In the genomic region with DNA sequence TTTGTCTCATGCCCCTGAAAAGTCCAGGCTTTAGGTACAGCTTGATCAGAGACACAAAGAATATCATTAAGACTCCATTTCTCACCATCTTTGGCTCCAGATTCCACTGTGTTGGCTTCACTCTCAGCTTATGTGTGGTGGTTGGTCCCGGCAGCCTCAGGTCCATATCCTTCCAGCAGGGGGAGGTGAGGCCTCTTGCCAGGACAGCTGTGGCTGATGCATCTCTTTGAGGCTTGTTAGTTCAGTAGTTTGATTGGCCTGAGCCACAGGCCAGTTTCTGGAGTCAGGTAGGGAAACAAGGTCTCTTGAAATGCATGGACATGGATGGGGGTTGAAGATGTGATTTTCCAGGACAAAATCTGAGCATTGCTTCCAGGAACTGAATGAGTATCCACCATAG, we compare ENCODE assay signal across 8 cellular contexts.
DNase-seq lines count a peak whose midpoint lies in the region; ATAC-seq and TF ChIP-seq lines count a peak whose summit lies in the region.

No MANE protein-coding gene starts in this region.

- DNase-seq in SIG-M5 treated with dmso at 0.1 percent for 504 hours (lab: John Stamatoyannopoulos, UW; ENCODE audit: unreplicated experiment) (peak; percentile 16), SIG-M5 (lab: John Stamatoyannopoulos, UW) (no peak), iris pigment epithelial cell (ENCODE audit: low read depth) (peak; percentile 75), NK-92 (lab: John Stamatoyannopoulos, UW; ENCODE audit: unreplicated experiment) (no peak), NOMO-1 treated with dmso at 0.1 percent for 144 hours (lab: John Stamatoyannopoulos, UW; ENCODE audit: unreplicated experiment) (no peak)

- peak; percentile 58 for ATAC-seq in HG02973 (IDR thresholded peaks at IDR 0.05; ENCODE audit: unreplicated experiment)
- ATAC-seq in HG03439 (IDR thresholded peaks at IDR 0.05; ENCODE audit: unreplicated experiment), result no peak

- peak; percentile 41; the same call in 1 of the 2 replicates for TF ChIP-seq CTCF in VCaP (conservative IDR thresholded peaks at IDR 0.05)

- no peak overlapping the region for H3K27ac ChIP-seq in VCaP

Comparison
In these comparisons a context has a peak if more than half of its experiments do, and no peak if none do; other contexts are left out.
1. DNase-seq: peak in SIG-M5 treated with dmso at 0.1 percent for 504 hours (single experiment) and iris pigment epithelial cell (single experiment); none in SIG-M5 (single experiment), NK-92 (single experiment) and NOMO-1 treated with dmso at 0.1 percent for 144 hours (single experiment).